9 cellular contexts compared by ENCODE assay signal in genomic region chr4:143597271-143597670, GRCh38.
"Had no signal": no experiment of that assay in that cellular context is flagged by ENCODE, and none has a peak within 500 bp of the region (broad histone marks: within the 10 kb centered on the region; RNA-seq: fewer than 3 reads in every experiment).

No MANE protein-coding gene starts in this region.

- ATAC-seq: GM23338, HCT116 had no signal

- DNase-seq: GM23248, GOT3, H7, H9, HCEC 1CT, HFFc6 had no signal

- H3K4me3 ChIP-seq: GM23248, GM23338, HAP-1 had no signal
